ENCODE assay signal across 24 cellular contexts in the genomic region with DNA sequence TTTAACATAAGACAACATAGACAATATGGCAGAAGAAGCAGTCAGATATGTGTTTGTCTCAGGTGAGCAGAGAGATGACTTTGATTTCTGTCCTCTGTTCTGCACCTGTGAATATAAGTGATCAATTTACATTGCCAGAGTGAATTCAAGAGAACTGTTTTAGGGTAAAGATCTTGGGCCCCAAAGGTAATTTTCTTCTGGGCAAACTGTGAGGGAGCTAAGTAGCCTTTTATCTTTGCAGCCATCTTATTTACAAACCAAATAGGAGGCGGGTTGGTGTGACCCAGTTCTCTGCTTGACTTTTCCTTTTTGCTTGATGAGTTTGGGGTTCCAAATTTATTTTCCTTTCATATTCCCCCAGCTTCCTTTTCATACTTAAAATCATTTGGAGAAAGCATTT.
"Had no signal": no experiment of that assay in that cellular context is flagged by ENCODE, and none has a peak within 500 bp of the region (broad histone marks: within the 10 kb centered on the region; RNA-seq: fewer than 3 reads in every experiment).

No MANE protein-coding gene starts in this region.

- H3K36me3 ChIP-seq: thoracic aorta, thyroid gland, transverse colon, upper lobe of left lung, upper lobe of right lung, uterus, vagina had no signal

- H3K27ac ChIP-seq: stomach, suprapubic skin, testis, thoracic aorta, thyroid gland, tibial artery, tibial nerve, transverse colon, upper lobe of left lung, upper lobe of right lung, uterus, vagina had no signal

- H3K4me1 ChIP-seq: stomach, suprapubic skin, testis, thyroid gland, tibial artery, tibial nerve, transverse colon, upper lobe of left lung, upper lobe of right lung, uterus, vagina had no signal

- H3K4me3 ChIP-seq: stomach, suprapubic skin, testis, thoracic aorta, thyroid gland, tibial artery, tibial nerve, transverse colon, upper lobe of left lung, upper lobe of right lung, uterus, vagina had no signal

- DNase-seq: stimulated activated CD4-positive, alpha-beta T cell treated with anti-CD3 and anti-CD28 coated beads, Interleukin-2, amount 100 ng/mL, for 48 hours; stimulated activated CD4-positive, alpha-beta T cell treated with anti-CD3 and anti-CD28 coated beads, Interleukin-4, amount 100 ng/mL, for 1 hour; stimulated activated CD4-positive, alpha-beta T cell treated with anti-CD3 and anti-CD28 coated beads, Interleukin-4, amount 100 ng/mL, for 24 hours; stimulated activated CD4-positive, alpha-beta T cell treated with anti-CD3 and anti-CD28 coated beads, Interleukin-4, amount 100 ng/mL, for 4 hours; stimulated activated CD8-positive, alpha-beta memory T cell treated with anti-CD3 and anti-CD28 coated beads, Interleukin-4, amount 100 ng/mL, for 48 hours; stimulated activated naive B cell treated with anti-CD40 and anti-IgM and Interleukin-4, amounts not matched to agents 10 μg/mL and 1 μg/mL and 100 μg/mL, for 72 hours; stimulated activated naive CD4-positive, alpha-beta T cell; stimulated activated naive CD4-positive, alpha-beta T cell treated with Interleukin-2 at 50 U/mL for 16 hours; stimulated activated naive CD8-positive, alpha-beta T cell treated with anti-CD3 and anti-CD28 coated beads, Interleukin-15, amount 100 ng/mL, for 72 hours; stimulated activated naive CD8-positive, alpha-beta T cell treated with anti-CD3 and anti-CD28 coated beads, Interleukin-15, Interleukin-2, amounts not matched to agents 100 U/mL and 50 U/mL, for 24 hours; stomach; substantia nigra; testis; thyroid gland; tibial artery; transverse colon; trophoblast cell; upper lobe of left lung; upper lobe of right lung; uterus had no signal

- H3K27me3 ChIP-seq: stomach, suprapubic skin, testis, thyroid gland, tibial artery, tibial nerve, transverse colon, upper lobe of left lung, upper lobe of right lung, uterus, vagina had no signal

- H3K9me3 ChIP-seq: stomach, suprapubic skin, testis, thoracic aorta, thyroid gland, tibial artery, tibial nerve, transverse colon, upper lobe of left lung, upper lobe of right lung, uterus, vagina had no signal
